Comparison of ENCODE assay signal across 19 cellular contexts in the genomic region with DNA sequence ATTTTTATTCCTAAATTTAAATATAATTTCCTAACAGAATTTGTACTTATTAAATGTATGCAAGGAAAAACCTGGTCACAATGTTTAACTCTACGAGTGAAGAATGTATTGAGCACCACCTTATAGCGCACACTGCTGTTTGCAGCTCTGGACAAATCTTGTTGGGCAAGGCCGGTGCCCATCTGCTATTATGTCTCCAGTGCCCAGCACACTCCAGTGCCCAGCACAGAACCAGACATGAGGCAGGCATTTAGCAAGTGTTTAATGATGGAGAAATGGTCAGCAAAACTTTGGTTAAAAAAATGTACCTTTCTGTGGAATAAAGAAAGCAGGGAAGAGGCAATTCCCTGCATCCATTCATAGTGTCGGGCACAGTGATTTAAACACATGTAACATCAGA.
"Had no signal": no experiment of that assay in that cellular context is flagged by ENCODE, and none has a peak within 500 bp of the region (broad histone marks: within the 10 kb centered on the region; RNA-seq: fewer than 3 reads in every experiment).

No MANE protein-coding gene starts in this region.

- H3K4me3 Mint-ChIP-seq: activated CD8-positive, alpha-beta T cell treated with anti-CD3 and anti-CD28 coated beads for 36 hours; activated naive CD4-positive, alpha-beta T cell treated with anti-CD3 and anti-CD28 coated beads, Interleukin-2, amount 50 U/mL, for 24 hours; naive B cell; stimulated activated naive B cell treated with anti-CD40 and anti-IgM and Interleukin-4, amounts not matched to agents 10 μg/mL and 1 μg/mL and 100 μg/mL, for 72 hours; T-helper 2 cell treated with Interferon-gamma antibody and Interleukin-4, amounts not matched to agents 5 μg/mL and 100 μg/mL, for 36 hours had no signal

- H3K27me3 Mint-ChIP-seq: stimulated activated naive B cell treated with anti-CD40 and anti-IgM and Interleukin-4, amounts not matched to agents 10 μg/mL and 1 μg/mL and 100 μg/mL, for 72 hours had no signal

- H3K36me3 ChIP-seq: brain microvascular endothelial cell, left ventricle myocardium inferior, neutrophil, prostate gland, right lobe of liver, SJCRH30, transverse colon had no signal

- H3K4me3 ChIP-seq: left ventricle myocardium inferior, prostate gland, right lobe of liver, SJCRH30, transverse colon had no signal

- H3K9me3 Mint-ChIP-seq: activated CD8-positive, alpha-beta T cell treated with anti-CD3 and anti-CD28 coated beads for 36 hours; activated naive CD4-positive, alpha-beta T cell treated with anti-CD3 and anti-CD28 coated beads, Interleukin-2, amount 50 U/mL, for 24 hours; activated T-helper 2 cell treated with anti-CD3 and anti-CD28 coated beads, Interferon-gamma antibody, Interleukin-2, Interleukin-4, amounts not matched to agents 10 μg/mL and 5 μg/mL and 100 μg/mL, durations not matched to agents 14 hours and 24 hours and 36 hours; naive B cell; stimulated activated naive B cell treated with anti-CD40 and anti-IgM and Interleukin-4, amounts not matched to agents 10 μg/mL and 1 μg/mL and 100 μg/mL, for 72 hours; T-helper 2 cell treated with Interferon-gamma antibody and Interleukin-4, amounts not matched to agents 5 μg/mL and 100 μg/mL, for 36 hours had no signal

- H3K9me3 ChIP-seq: left ventricle myocardium inferior, neutrophil, prostate gland, right lobe of liver, SJCRH30, transverse colon had no signal

- H3K36me3 Mint-ChIP-seq: activated naive CD4-positive, alpha-beta T cell treated with anti-CD3 and anti-CD28 coated beads, Interleukin-2, amount 50 U/mL, for 24 hours; naive B cell; stimulated activated naive B cell treated with anti-CD40 and anti-IgM and Interleukin-4, amounts not matched to agents 10 μg/mL and 1 μg/mL and 100 μg/mL, for 72 hours had no signal

- H3K27ac Mint-ChIP-seq: activated CD8-positive, alpha-beta T cell treated with anti-CD3 and anti-CD28 coated beads for 36 hours; activated naive CD4-positive, alpha-beta T cell treated with anti-CD3 and anti-CD28 coated beads, Interleukin-2, amount 50 U/mL, for 24 hours; activated T-helper 2 cell treated with anti-CD3 and anti-CD28 coated beads, Interferon-gamma antibody, Interleukin-2, Interleukin-4, amounts not matched to agents 10 μg/mL and 5 μg/mL and 100 μg/mL, durations not matched to agents 14 hours and 24 hours and 36 hours; stimulated activated naive B cell treated with anti-CD40 and anti-IgM and Interleukin-4, amounts not matched to agents 10 μg/mL and 1 μg/mL and 100 μg/mL, for 72 hours; T-helper 2 cell treated with Interferon-gamma antibody and Interleukin-4, amounts not matched to agents 5 μg/mL and 100 μg/mL, for 36 hours had no signal

- H3K27ac ChIP-seq: brain microvascular endothelial cell, left ventricle myocardium inferior, neutrophil, prostate gland, right lobe of liver, SJCRH30, transverse colon had no signal

- DNase-seq: activated CD4-positive, alpha-beta T cell treated with anti-CD3 and anti-CD28 coated beads for 4 hours; activated CD8-positive, alpha-beta T cell treated with anti-CD3 and anti-CD28 coated beads for 36 hours; amniotic stem cell; brain microvascular endothelial cell; foreskin melanocyte; islet precursor cell; left ventricle myocardium inferior; midbrain; naive B cell; right lobe of liver; SJCRH30; stimulated activated CD4-positive, alpha-beta T cell treated with anti-CD3 and anti-CD28 coated beads, Interleukin-2, amount 100 ng/mL, for 24 hours; stimulated activated naive B cell treated with anti-CD40 and anti-IgM and Interleukin-4, amounts not matched to agents 10 μg/mL and 1 μg/mL and 100 μg/mL, for 72 hours; transverse colon had no signal

- H3K4me1 Mint-ChIP-seq: activated naive CD4-positive, alpha-beta T cell treated with anti-CD3 and anti-CD28 coated beads, Interleukin-2, amount 50 U/mL, for 24 hours; naive B cell; stimulated activated naive B cell treated with anti-CD40 and anti-IgM and Interleukin-4, amounts not matched to agents 10 μg/mL and 1 μg/mL and 100 μg/mL, for 72 hours had no signal

- H3K4me1 ChIP-seq: prostate gland, transverse colon had no signal

- ATAC-seq: activated CD8-positive, alpha-beta T cell treated with anti-CD3 and anti-CD28 coated beads for 36 hours; right lobe of liver; stimulated activated naive B cell treated with anti-CD40 and anti-IgM and Interleukin-4, amounts not matched to agents 10 μg/mL and 1 μg/mL and 100 μg/mL, for 72 hours had no signal

- H3K27me3 ChIP-seq: brain microvascular endothelial cell, neutrophil, right lobe of liver, SJCRH30, transverse colon had no signal
